1 cellular context compared by ENCODE assay signal in genomic region chr20:50015993-50016770, GRCh38.
TF ChIP-seq lines count a peak whose summit lies in the region.

No MANE protein-coding gene starts in this region.

TF ChIP-seq in IMR-90, 13 proteins besides CTCF, POLR2A, EP300 and RAD21 (continued from another document):
- TF ChIP-seq ELK1 (IDR thresholded peaks at IDR 0.05; ENCODE audit: borderline replicate concordance, low read depth, low read length) = no peak
- TF ChIP-seq NFE2L2 (IDR thresholded peaks at IDR 0.05; ENCODE audit: low read depth, low read length) = no peak
- TF ChIP-seq FOS (IDR thresholded peaks at IDR 0.05; ENCODE audit: low read depth, low read length) = no peak
- no peak for TF ChIP-seq RFX5 (IDR thresholded peaks at IDR 0.05; ENCODE audit: low read depth, low read length)
- no peak for TF ChIP-seq CEBPB (IDR thresholded peaks at IDR 0.05; ENCODE audit: low read depth, low read length)
- TF ChIP-seq MAFK (IDR thresholded peaks at IDR 0.05; ENCODE audit: low read depth, low read length) = no peak
- TF ChIP-seq MXI1 (IDR thresholded peaks at IDR 0.05; ENCODE audit: borderline replicate concordance, low read depth, low read length) = no peak
- TF ChIP-seq BHLHE40 (IDR thresholded peaks at IDR 0.05; ENCODE audit: low read depth, low read length) = no peak
- TF ChIP-seq SMC3 (IDR thresholded peaks at IDR 0.05; ENCODE audit: low read depth, low read length) = no peak
